17 cellular contexts compared by ENCODE assay signal in genomic region chr17:35931794-35932419, GRCh38. TPM values are rescaled to one million over a fixed set of nuclear protein-coding genes. Genes with fewer than 3 reads are reported as not detected.
DNase-seq lines count a peak whose midpoint lies in the region; ATAC-seq, FAIRE-seq and TF ChIP-seq lines count a peak whose summit lies in the region.
"Had no signal": no experiment of that assay in that cellular context is flagged by ENCODE, and none has a peak within 500 bp of the region (broad histone marks: within the 10 kb centered on the region; RNA-seq: fewer than 3 reads in every experiment).

No MANE protein-coding gene starts in this region.

- peaks cover 3% of the 10 kb centered on the region for H3K4me1 Mint-ChIP-seq in astrocyte (ENCODE audit: low read depth, unreplicated experiment)

- H3K9me3 ChIP-seq in HCT116 (ENCODE audit: control insufficient read depth in 1 of 2, insufficient read depth in 1 of 2, low read depth in 1 of 2, low read length in 2 of 2) (no peaks in the 10 kb centered on the region), astrocyte (ENCODE audit: insufficient read depth, low read depth, low read length) (no peaks in the 10 kb centered on the region), upper lobe of right lung (no peaks in the 10 kb centered on the region)
- H3K9me3 ChIP-seq: BLaER1, colonic mucosa had no signal

- no peak for TF ChIP-seq RAD21 in HCT116 (IDR thresholded peaks at IDR 0.05; ENCODE audit: low read depth)

- H4K20me1 ChIP-seq in HCT116 (ENCODE audit: insufficient read depth) (no peaks in the 10 kb centered on the region), astrocyte (ENCODE audit: insufficient read depth, low read length) (no peaks in the 10 kb centered on the region)
- H4K20me1 ChIP-seq: BLaER1 had no signal

- intact Hi-C loops in HCT116 (cut with micrococcal nuclease) (no loop called here), upper lobe of right lung (cut with DNase I) (no loop called here)

- no peak overlapping the region for H3K4me3 ChIP-seq in HCT116 (replicated peaks in 1 of 2; ENCODE audit: low read depth in 1 of 2, low read length in 2 of 2)
- no peak overlapping the region for H3K4me3 ChIP-seq in astrocyte (ENCODE audit: insufficient read depth, low read depth, low read length)
- H3K4me3 ChIP-seq in upper lobe of right lung, result no peak overlapping the region
- H3K4me3 ChIP-seq: BLaER1, colonic mucosa had no signal

- H2AFZ ChIP-seq in HCT116 (ENCODE audit: low read depth, low read length, poor library complexity, severe bottlenecking) (peak overlapping the region; percentile 89), astrocyte (ENCODE audit: low read depth, low read length) (no peak overlapping the region)

- RAD21 ChIA-PET in HCT116 (lab: Charles Lee; ENCODE audit: low non-redundant PET in 1 of 2, low total read pairs in 2 of 2, uncharacterized antibody in 2 of 2, unreplicated experiment in 2 of 2), result no interaction called here

- H3K4me3 Mint-ChIP-seq in astrocyte (ENCODE audit: unreplicated experiment), result no peak overlapping the region

- H3K27me3 Mint-ChIP-seq in astrocyte (ENCODE audit: low read depth, unreplicated experiment), result peaks cover 3% of the 10 kb centered on the region

- BruUV-seq in HCT116 (replicated peaks; lab: Mats Ljungman, UMichigan), result no TSS peak

- DNase-seq in HCT116 (ENCODE audit: low read depth, low spot score), result no peak
- DNase-seq in astrocyte (ENCODE audit: low read depth), result peak; percentile 67
- DNase-seq in iris pigment epithelial cell (ENCODE audit: low read depth), result peak; percentile 69
- no peak for DNase-seq in NCI-H774 (lab: John Stamatoyannopoulos, UW)
- no peak for DNase-seq in cerebellum (ENCODE audit: low spot score)
- DNase-seq in upper lobe of right lung, result no peak
- DNase-seq: activated CD4-positive, alpha-beta T cell treated with anti-CD3 and anti-CD28 coated beads, Interleukin-2, amount 50 U/mL, for 4 hours; activated effector memory CD4-positive, alpha-beta T cell treated with anti-CD3 and anti-CD28 coated beads, Interleukin-2, amount 50 U/mL, for 16 hours; colonic mucosa; foreskin fibroblast; H7; islet precursor cell; NCI-H1092; PC-3 had no signal

- FAIRE-seq in astrocyte (lab: Jason Lieb, UNC), result no peak

- H3K4me1 ChIP-seq in HCT116 (ENCODE audit: control insufficient read depth in 1 of 2, insufficient read depth in 2 of 2, low read length in 2 of 2), result peaks cover 9 to 28% of the 10 kb centered on the region in 2 experiments
- peaks cover 4% of the 10 kb centered on the region for H3K4me1 ChIP-seq in astrocyte (ENCODE audit: insufficient read depth, low read length)
- peaks cover 13% of the 10 kb centered on the region for H3K4me1 ChIP-seq in upper lobe of right lung
- H3K4me1 ChIP-seq: colonic mucosa had no signal

- ATAC-seq in HCT116, result no peak
- no peak for ATAC-seq in upper lobe of right lung
- ATAC-seq: PC-3 had no signal

- H3K27me3 ChIP-seq in HCT116 (ENCODE audit: insufficient read depth, low read length) (no peaks in the 10 kb centered on the region), astrocyte (ENCODE audit: insufficient read depth, low read length) (no peaks in the 10 kb centered on the region), upper lobe of right lung (no peaks in the 10 kb centered on the region)
- H3K27me3 ChIP-seq: BLaER1, colonic mucosa had no signal

- TF ChIP-seq CTCF in HCT116 (IDR thresholded peaks at IDR 0.05 in 2 of 3, conservative IDR thresholded peaks at IDR 0.05 in 1 of 3; ENCODE audit: borderline replicate concordance in 1 of 3, insufficient read depth in 1 of 3, low read depth in 2 of 3, low read length in 2 of 3), result no peak
- TF ChIP-seq CTCF in astrocyte (IDR thresholded peaks at IDR 0.05; ENCODE audit: insufficient read depth, low read depth, low read length), result no peak
- no peak for TF ChIP-seq CTCF in upper lobe of right lung (IDR thresholded peaks at IDR 0.05)

- no peak overlapping the region for H3K27ac Mint-ChIP-seq in astrocyte (ENCODE audit: unreplicated experiment)

- H3K36me3 ChIP-seq in HCT116 (ENCODE audit: control insufficient read depth in 1 of 2, insufficient read depth in 2 of 2, low read length in 2 of 2) (no peaks in the 10 kb centered on the region), astrocyte (ENCODE audit: insufficient read depth, low read length) (no peaks in the 10 kb centered on the region), upper lobe of right lung (no peaks in the 10 kb centered on the region)
- H3K36me3 ChIP-seq: BLaER1, colonic mucosa had no signal

- TF ChIP-seq POLR2A in HCT116 (IDR thresholded peaks at IDR 0.05; ENCODE audit: borderline replicate concordance, extremely low read depth, insufficient read depth, insufficient read length), result no peak

- no peaks in the 10 kb centered on the region for H3K9me3 Mint-ChIP-seq in astrocyte (ENCODE audit: unreplicated experiment)

- CTCF ChIA-PET in HCT116 (lab: Charles Lee), result no interaction called here

- POLR2A ChIA-PET in HCT116 (lab: Charles Lee), result no interaction called here

- no peak overlapping the region for H3K4me2 ChIP-seq in HCT116 (ENCODE audit: low read length)
- peak overlapping the region; percentile 2 for H3K4me2 ChIP-seq in astrocyte (ENCODE audit: low read length)

- H3K36me3 Mint-ChIP-seq in astrocyte (ENCODE audit: low read depth, unreplicated experiment), result no peaks in the 10 kb centered on the region

- H3K79me2 ChIP-seq in HCT116 (ENCODE audit: insufficient read depth, low read length), result no peaks in the 10 kb centered on the region
- no peaks in the 10 kb centered on the region for H3K79me2 ChIP-seq in astrocyte (ENCODE audit: insufficient read depth, low read length)

- H3K27ac ChIP-seq in HCT116 (ENCODE audit: low read depth, low read length), result no peak overlapping the region
- no peak overlapping the region for H3K27ac ChIP-seq in astrocyte (ENCODE audit: low read depth, low read length)
- H3K27ac ChIP-seq in upper lobe of right lung, result no peak overlapping the region
- H3K27ac ChIP-seq: BLaER1, colonic mucosa had no signal

- no peaks in the 10 kb centered on the region for H3K9me2 ChIP-seq in HCT116 (ENCODE audit: insufficient read depth)

- H3K9ac ChIP-seq in HCT116 (ENCODE audit: low read length) (no peak overlapping the region), astrocyte (ENCODE audit: low read length) (no peak overlapping the region)
- H3K9ac ChIP-seq: BLaER1 had no signal

TF ChIP-seq in HCT116, 20 proteins besides CTCF, POLR2A, EP300 and RAD21:
- TF ChIP-seq SIN3A (IDR thresholded peaks at IDR 0.05; ENCODE audit: low read depth) (no peak), ZFX (IDR thresholded peaks at IDR 0.05) (no peak), TCF7L2 (IDR thresholded peaks at IDR 0.05; ENCODE audit: borderline replicate concordance, extremely low read depth, insufficient read depth, insufficient read length) (no peak), POLR2AphosphoS5 (IDR thresholded peaks at IDR 0.05; ENCODE audit: low read depth, low read length) (no peak), ATF3 (IDR thresholded peaks at IDR 0.05) (no peak), SRF (IDR thresholded peaks at IDR 0.05; ENCODE audit: low read depth) (no peak), FOSL1 (IDR thresholded peaks at IDR 0.05; ENCODE audit: low read depth) (no peak), JUND (IDR thresholded peaks at IDR 0.05) (no peak), SP1 (IDR thresholded peaks at IDR 0.05; ENCODE audit: low read depth) (no peak), EZH2phosphoT487 (IDR thresholded peaks at IDR 0.05; ENCODE audit: borderline replicate concordance) (no peak), ZNF274 (IDR thresholded peaks at IDR 0.05; ENCODE audit: low read depth, low read length) (no peak), EZH2 (IDR thresholded peaks at IDR 0.05) (no peak), CBX3 (IDR thresholded peaks at IDR 0.05; ENCODE audit: low read depth) (no peak), MAX (IDR thresholded peaks at IDR 0.05) (no peak), YY1 (IDR thresholded peaks at IDR 0.05; ENCODE audit: extremely low read depth, insufficient replicate concordance, low read depth, low read length) (no peak)

RNA-seq across cellular contexts. Expression of gene RDM1, which starts 1.3 kb away (rescaled TPM):
- total RNA-seq in HCT116 (2021; ENCODE audit: unreplicated experiment) (11.7 TPM), astrocyte (not detected in 2 replicates), cerebellum (2.4 TPM), upper lobe of right lung (not detected)
- polyA plus RNA-seq in HCT116 (2012), result 7.1 and 10.0 TPM in 2 replicates
- total RNA-seq: myocyte had no signal

RNA-seq across cellular contexts. Expression of gene LYZL6, which starts 11.6 kb away (rescaled TPM):
- total RNA-seq in HCT116 (2021; ENCODE audit: unreplicated experiment) (not detected), astrocyte (not detected in 2 replicates), cerebellum (not detected), upper lobe of right lung (not detected)
- not detected in 2 replicates for polyA plus RNA-seq in HCT116 (2012)
- total RNA-seq: colonic mucosa; H7; myocyte; PC-3; T-helper 2 cell treated with Interferon-gamma antibody and Interleukin-4, amounts not matched to agents 100 ng/mL and 5 ng/mL, for 36 hours had no signal

RNA-seq across cellular contexts. Expression of gene CCL16, which starts 49.4 kb away (rescaled TPM):
- not detected for total RNA-seq in HCT116 (2021; ENCODE audit: unreplicated experiment)
- not detected in 2 replicates for polyA plus RNA-seq in HCT116 (2012)
- not detected in 2 replicates for total RNA-seq in astrocyte
- not detected for total RNA-seq in cerebellum
- 0.58 TPM for total RNA-seq in upper lobe of right lung
- total RNA-seq: colonic mucosa; H7; myocyte; PC-3; T-helper 2 cell treated with Interferon-gamma antibody and Interleukin-4, amounts not matched to agents 100 ng/mL and 5 ng/mL, for 36 hours had no signal

RNA-seq across cellular contexts. Expression of gene CCL5, which starts 51.7 kb away (rescaled TPM):
- total RNA-seq in HCT116 (2021; ENCODE audit: unreplicated experiment) (0.34 TPM), astrocyte (71.3 and 95.8 TPM in 2 replicates), cerebellum (0.45 TPM), upper lobe of right lung (22.5 TPM)
- polyA plus RNA-seq in HCT116 (2012), result 0.04 and 0.08 TPM in 2 replicates
- total RNA-seq: H7, PC-3 had no signal

RNA-seq across cellular contexts. Expression of gene CCL14, which starts 54.6 kb away (rescaled TPM):
- total RNA-seq in HCT116 (2021; ENCODE audit: unreplicated experiment), result not detected
- polyA plus RNA-seq in HCT116 (2012), result not detected in 2 replicates
- not detected in 2 replicates for total RNA-seq in astrocyte
- 1.1 TPM for total RNA-seq in cerebellum
- 110 TPM for total RNA-seq in upper lobe of right lung
- total RNA-seq: H7; myocyte; PC-3; T-helper 2 cell treated with Interferon-gamma antibody and Interleukin-4, amounts not matched to agents 100 ng/mL and 5 ng/mL, for 36 hours had no signal

Comparison
In these comparisons a context has a peak if more than half of its experiments do, and no peak if none do; other contexts are left out.
1. DNase-seq: peak in astrocyte (single experiment) and iris pigment epithelial cell (single experiment); none in HCT116 (single experiment), NCI-H774 (single experiment), cerebellum (single experiment) and upper lobe of right lung (single experiment).